Comparison of ENCODE assay signal across 9 cellular contexts in genomic region chr6:26045046-26045938, GRCh38. TPM values are rescaled to one million over a fixed set of nuclear protein-coding genes. Genes with fewer than 3 reads are reported as not detected.
DNase-seq lines count a peak whose midpoint lies in the region; ATAC-seq and TF ChIP-seq lines count a peak whose summit lies in the region.
"Had no signal": no experiment of that assay in that cellular context is flagged by ENCODE, and none has a peak within 500 bp of the region (broad histone marks: within the 10 kb centered on the region; RNA-seq: fewer than 3 reads in every experiment).

No MANE protein-coding gene starts in this region.

- WGBS in esophagus muscularis mucosa: 2% methylated on average over 30 of the region's 48 CpGs

- H3K4me1 Mint-ChIP-seq in activated T-cell treated with anti-CD3 and anti-CD28 coated beads, Interleukin-2, amount 50 U/mL, for 4 hours (ENCODE audit: low read depth): peaks cover 25% of the 10 kb centered on the region
- H3K4me1 Mint-ChIP-seq in natural killer cell treated with Interleukin-12 subunit alpha and Interleukin-12 subunit beta and Interleukin-15 and Interleukin-18, amount 100 ng/mL, for 72 hours (ENCODE audit: low read depth in 2 of 2): peaks cover 24 to 28% of the 10 kb centered on the region in 2 donors

- H3K36me3 ChIP-seq in ACC112 (ENCODE audit: insufficient read depth, low read length) (no peaks in the 10 kb centered on the region), esophagus muscularis mucosa (no peaks in the 10 kb centered on the region), tibial artery (no peaks in the 10 kb centered on the region)

- peaks cover 5% of the 10 kb centered on the region for H3K4me1 ChIP-seq in ACC112 (ENCODE audit: control insufficient read depth, insufficient read depth, low read length, unreplicated experiment)
- H3K4me1 ChIP-seq in esophagus muscularis mucosa: peaks cover 11 to 26% (median 20%) of the 10 kb centered on the region in 4 donors
- peaks cover 0 to 7% (median 6%) of the 10 kb centered on the region in 4 donors for H3K4me1 ChIP-seq in tibial artery

- DNase-seq in NOMO-1 treated with DMSO at 0.1 percent for 48 hours (lab: John Stamatoyannopoulos, UW; ENCODE audit: unreplicated experiment) (peak; percentile 20), esophagus muscularis mucosa (ENCODE audit: extremely low spot score) (peak; percentile 95), tibial artery (peak; percentile 86 to 91)
- peak; percentile 59 for DNase-seq in activated T-cell treated with anti-CD3 and anti-CD28 coated beads, Interleukin-2, amount 50 U/mL, for 4 hours
- peak; percentile 87 for DNase-seq in natural killer cell treated with Interleukin-12 subunit alpha and Interleukin-12 subunit beta and Interleukin-15 and Interleukin-18, amount 100 ng/mL, for 72 hours (ENCODE audit: low spot score)

- H3K9me3 Mint-ChIP-seq in activated T-cell treated with anti-CD3 and anti-CD28 coated beads, Interleukin-2, amount 50 U/mL, for 4 hours: no peaks in the 10 kb centered on the region
- H3K9me3 Mint-ChIP-seq in natural killer cell treated with Interleukin-12 subunit alpha and Interleukin-12 subunit beta and Interleukin-15 and Interleukin-18, amount 100 ng/mL, for 72 hours: no peaks in the 10 kb centered on the region

- no peak for TF ChIP-seq CTCF in esophagus muscularis mucosa (IDR thresholded peaks at IDR 0.05)
- TF ChIP-seq CTCF in tibial artery (IDR thresholded peaks at IDR 0.05): no peak

- peak overlapping the region; percentile 91 for H3K27ac ChIP-seq in ACC112 (ENCODE audit: low read depth, low read length)
- peak overlapping the region; percentile 88 to 97 (median 94) for H3K27ac ChIP-seq in esophagus muscularis mucosa (replicated peaks in 1 of 4)
- peak overlapping the region; percentile 96 for H3K27ac ChIP-seq in tibial artery

- H3K9me3 ChIP-seq in esophagus muscularis mucosa (no peaks in the 10 kb centered on the region), tibial artery (no peaks in the 10 kb centered on the region)

- TF ChIP-seq POLR2A in esophagus muscularis mucosa (IDR thresholded peaks at IDR 0.05; ENCODE audit: low read depth): peak; percentile 47

- peak overlapping the region; percentile 36 for H2AFZ ChIP-seq in ACC112 (ENCODE audit: low read length, unreplicated experiment)

- peak overlapping the region; percentile 90 to 95 for H3K27ac Mint-ChIP-seq in natural killer cell treated with Interleukin-12 subunit alpha and Interleukin-12 subunit beta and Interleukin-15 and Interleukin-18, amount 100 ng/mL, for 72 hours

- H3K4me3 ChIP-seq in ACC112 (ENCODE audit: low read depth, low read length) (peak overlapping the region; percentile 83), esophagus muscularis mucosa (peak overlapping the region; percentile 53 to 64 (median 58)), tibial artery (peak overlapping the region; percentile 56 to 73)

- no peaks in the 10 kb centered on the region for H3K79me2 ChIP-seq in ACC112 (ENCODE audit: control insufficient read depth, insufficient read depth, low read length, unreplicated experiment)

- H3K27me3 Mint-ChIP-seq in activated T-cell treated with anti-CD3 and anti-CD28 coated beads, Interleukin-2, amount 50 U/mL, for 4 hours (ENCODE audit: low read depth): no peaks in the 10 kb centered on the region
- no peaks in the 10 kb centered on the region for H3K27me3 Mint-ChIP-seq in natural killer cell treated with Interleukin-12 subunit alpha and Interleukin-12 subunit beta and Interleukin-15 and Interleukin-18, amount 100 ng/mL, for 72 hours

- TF ChIP-seq EP300 in esophagus muscularis mucosa (IDR thresholded peaks at IDR 0.05): no peak

- peak overlapping the region; percentile 87 for H3K4me3 Mint-ChIP-seq in activated T-cell treated with anti-CD3 and anti-CD28 coated beads, Interleukin-2, amount 50 U/mL, for 4 hours
- peak overlapping the region; percentile 93 for H3K4me3 Mint-ChIP-seq in natural killer cell treated with Interleukin-12 subunit alpha and Interleukin-12 subunit beta and Interleukin-15 and Interleukin-18, amount 100 ng/mL, for 72 hours

- intact Hi-C loops in esophagus muscularis mucosa (cut with DNase I): loop anchor here (10.0 kb wide), 1 partner anchor 140 kb away; a partner anchor contains a TSS
- intact Hi-C loops in tibial artery (cut with DNase I; ENCODE audit: low total_unique reads): no loop called here

- H3K36me3 Mint-ChIP-seq in activated T-cell treated with anti-CD3 and anti-CD28 coated beads, Interleukin-2, amount 50 U/mL, for 4 hours (ENCODE audit: insufficient read depth): no peaks in the 10 kb centered on the region
- H3K36me3 Mint-ChIP-seq in natural killer cell treated with Interleukin-12 subunit alpha and Interleukin-12 subunit beta and Interleukin-15 and Interleukin-18, amount 100 ng/mL, for 72 hours: no peaks in the 10 kb centered on the region

- no peaks in the 10 kb centered on the region for H3K27me3 ChIP-seq in ACC112 (ENCODE audit: insufficient read depth, low read length)
- H3K27me3 ChIP-seq in esophagus muscularis mucosa: no peaks in the 10 kb centered on the region
- H3K27me3 ChIP-seq in tibial artery: no peaks in the 10 kb centered on the region

- peak; percentile 55 for ATAC-seq in GM18868 (IDR thresholded peaks at IDR 0.05; ENCODE audit: unreplicated experiment)
- peak; percentile 53 for ATAC-seq in HG03108 (IDR thresholded peaks at IDR 0.05; ENCODE audit: unreplicated experiment)
- ATAC-seq in activated T-cell treated with anti-CD3 and anti-CD28 coated beads, Interleukin-2, amount 50 U/mL, for 4 hours: peak; percentile 69
- ATAC-seq in natural killer cell treated with Interleukin-12 subunit alpha and Interleukin-12 subunit beta and Interleukin-15 and Interleukin-18, amount 100 ng/mL, for 72 hours: peak; percentile 71 to 76
- ATAC-seq: HCT116 had no signal

RNA-seq across cellular contexts. Expression of gene HFE, which starts 41.9 kb away (rescaled TPM):
- under 1 TPM in 1 of 3 donors, not detected in 2; 0.28 TPM for total RNA-seq in activated T-cell treated with anti-CD3 and anti-CD28 coated beads, Interleukin-2, amount 50 U/mL, for 4 hours
- total RNA-seq in esophagus muscularis mucosa: 1 to 10 TPM; 3.0 to 9.9 (median 6.5) TPM
- 1 to 10 TPM in 1 of 2 donors, under 1 TPM in 1; 0.62 to 1.5 TPM for total RNA-seq in natural killer cell treated with Interleukin-12 subunit alpha and Interleukin-12 subunit beta and Interleukin-15 and Interleukin-18, amount 100 ng/mL, for 72 hours

Comparison
In these comparisons a context has a peak if more than half of its experiments do, and no peak if none do; other contexts are left out.
1. Peak in every context shown above with its lines: DNase-seq, ATAC-seq, H3K4me3 ChIP-seq and H3K27ac ChIP-seq.
2. DNase-seq: peak in every context shown above with its lines; median percentile 95 in esophagus muscularis mucosa; 88 in tibial artery; 87 in natural killer cell treated with Interleukin-12 subunit alpha and Interleukin-12 subunit beta and Interleukin-15 and Interleukin-18, amount 100 ng/mL, for 72 hours; 59 in activated T-cell treated with anti-CD3 and anti-CD28 coated beads, Interleukin-2, amount 50 U/mL, for 4 hours; 20 in NOMO-1 treated with DMSO at 0.1 percent for 48 hours.